ENCODE assay signal across 25 cellular contexts in genomic region chr9:89595646-89596045, GRCh38.
"Had no signal": no experiment of that assay in that cellular context is flagged by ENCODE, and none has a peak within 500 bp of the region (broad histone marks: within the 10 kb centered on the region; RNA-seq: fewer than 3 reads in every experiment).

No MANE protein-coding gene starts in this region.

- H3K36me3 ChIP-seq: ascending aorta, SJCRH30 had no signal

- H3K4me1 ChIP-seq: ascending aorta had no signal

- H3K36me3 Mint-ChIP-seq: activated naive CD4-positive, alpha-beta T cell treated with anti-CD3 and anti-CD28 coated beads, Interleukin-2, amount 50 U/mL, for 24 hours; activated naive CD8-positive, alpha-beta T cell treated with anti-CD3 and anti-CD28 coated beads, Interleukin-2, amount 10 ng/mL, durations not matched to agents 7 days and 5 days; WTC11 had no signal

- H3K27ac ChIP-seq: ascending aorta, KMS-11, SJCRH30, SK-N-MC had no signal

- H3K9me3 Mint-ChIP-seq: activated CD4-positive, alpha-beta T cell treated with anti-CD3 and anti-CD28 coated beads, Interleukin-2, amount 10 ng/mL, durations not matched to agents 7 days and 5 days; activated naive CD4-positive, alpha-beta T cell treated with anti-CD3 and anti-CD28 coated beads, Interleukin-2, amount 50 U/mL, for 24 hours; activated naive CD8-positive, alpha-beta T cell treated with anti-CD3 and anti-CD28 coated beads, Interleukin-2, amount 10 ng/mL, durations not matched to agents 7 days and 5 days; activated T-helper 2 cell treated with anti-CD3 and anti-CD28 coated beads, Interferon-gamma antibody, Interleukin-2, Interleukin-4, amounts not matched to agents 10 μg/mL and 5 μg/mL and 100 μg/mL, durations not matched to agents 14 hours and 24 hours and 36 hours; WTC11 had no signal

- H3K4me1 Mint-ChIP-seq: activated CD4-positive, alpha-beta T cell treated with anti-CD3 and anti-CD28 coated beads for 36 hours; activated CD4-positive, alpha-beta T cell treated with anti-CD3 and anti-CD28 coated beads, Interleukin-2, amount 10 ng/mL, durations not matched to agents 7 days and 5 days; activated naive CD8-positive, alpha-beta T cell treated with anti-CD3 and anti-CD28 coated beads, Interleukin-2, amount 10 ng/mL, durations not matched to agents 7 days and 5 days had no signal

- H3K27me3 ChIP-seq: ascending aorta, SJCRH30 had no signal

- DNase-seq: activated CD4-positive, alpha-beta T cell treated with anti-CD3 and anti-CD28 coated beads for 36 hours; activated CD4-positive, alpha-beta T cell treated with anti-CD3 and anti-CD28 coated beads, Interleukin-2, amount 10 ng/mL, durations not matched to agents 7 days and 5 days; activated CD4-positive, alpha-beta T cell treated with anti-CD3 and anti-CD28 coated beads, Interleukin-2, amount 50 U/mL, for 48 hours; activated gamma-delta T cell; activated naive CD4-positive, alpha-beta T cell treated with Interleukin-2 at 50 U/mL for 16 hours; activated naive CD8-positive, alpha-beta T cell treated with anti-CD3 and anti-CD28 coated beads, Interleukin-2, amount 10 ng/mL, durations not matched to agents 7 days and 5 days; amygdala; caudate nucleus; MM.1S; MV-4-11; NCI-H1092; NCI-H1436 treated with DMSO at 0.1 percent for 48 hours; NCI-H1694 treated with DMSO at 0.1 percent for 48 hours; NCI-H2029; NCI-H345; NCI-H524 treated with DMSO at 0.1 percent for 48 hours; SHP77; SJCRH30; T1000 had no signal

- H3K9me3 ChIP-seq: ascending aorta, SJCRH30 had no signal

- H3K4me2 ChIP-seq: KMS-11 had no signal

- H3K4me3 ChIP-seq: ascending aorta, SJCRH30, SK-N-MC had no signal

- H3K27ac Mint-ChIP-seq: activated CD4-positive, alpha-beta T cell treated with anti-CD3 and anti-CD28 coated beads for 36 hours; activated CD4-positive, alpha-beta T cell treated with anti-CD3 and anti-CD28 coated beads, Interleukin-2, amount 10 ng/mL, durations not matched to agents 7 days and 5 days; activated naive CD4-positive, alpha-beta T cell treated with anti-CD3 and anti-CD28 coated beads, Interleukin-2, amount 50 U/mL, for 24 hours; activated naive CD8-positive, alpha-beta T cell treated with anti-CD3 and anti-CD28 coated beads, Interleukin-2, amount 10 ng/mL, durations not matched to agents 7 days and 5 days; activated T-helper 2 cell treated with anti-CD3 and anti-CD28 coated beads, Interferon-gamma antibody, Interleukin-2, Interleukin-4, amounts not matched to agents 10 μg/mL and 5 μg/mL and 100 μg/mL, durations not matched to agents 14 hours and 24 hours and 36 hours; WTC11 had no signal

- H3K9ac ChIP-seq: KMS-11 had no signal

- H3K4me3 Mint-ChIP-seq: activated CD4-positive, alpha-beta T cell treated with anti-CD3 and anti-CD28 coated beads for 36 hours; activated CD4-positive, alpha-beta T cell treated with anti-CD3 and anti-CD28 coated beads, Interleukin-2, amount 10 ng/mL, durations not matched to agents 7 days and 5 days; activated naive CD4-positive, alpha-beta T cell treated with anti-CD3 and anti-CD28 coated beads, Interleukin-2, amount 50 U/mL, for 24 hours; activated naive CD8-positive, alpha-beta T cell treated with anti-CD3 and anti-CD28 coated beads, Interleukin-2, amount 10 ng/mL, durations not matched to agents 7 days and 5 days; WTC11 had no signal
